In genomic region chr5:32170303-32171170, GRCh38 we compare ENCODE assay signal across 9 cellular contexts. TPM values are rescaled to one million over a fixed set of nuclear protein-coding genes. Genes with fewer than 3 reads are reported as not detected.
DNase-seq lines count a peak whose midpoint lies in the region; ATAC-seq and TF ChIP-seq lines count a peak whose summit lies in the region.
"Had no signal": no experiment of that assay in that cellular context is flagged by ENCODE, and none has a peak within 500 bp of the region (broad histone marks: within the 10 kb centered on the region; RNA-seq: fewer than 3 reads in every experiment).

No MANE protein-coding gene starts in this region.

- H2AK5ac ChIP-seq in mesenchymal stem cell (ENCODE audit: low read length, severe bottlenecking): no peak overlapping the region

- H3K27me3 ChIP-seq in adipocyte (replicated peaks; ENCODE audit: control insufficient read depth, insufficient read depth, low read length) (no peaks in the 10 kb centered on the region), mesenchymal stem cell (ENCODE audit: control insufficient read depth in 1 of 2, insufficient read depth in 1 of 2, low read length in 2 of 2) (no peaks in the 10 kb centered on the region), testis (no peaks in the 10 kb centered on the region)
- H3K27me3 ChIP-seq: upper lobe of right lung had no signal

- no peak for TF ChIP-seq POLR2A in testis (IDR thresholded peaks at IDR 0.05)

- intact Hi-C loops in testis (cut with DNase I; ENCODE audit: low total_unique reads): no loop called here

- H3K4me3 ChIP-seq in AG10803 (ENCODE audit: low read length) (no peak overlapping the region), HFF-Myc (replicated peaks; ENCODE audit: low read depth, low read length) (peak overlapping the region; percentile 64), adipocyte (ENCODE audit: low read length) (peak overlapping the region; percentile 98), mesenchymal stem cell (ENCODE audit: insufficient read depth in 1 of 2, low read depth in 1 of 2, low read length in 2 of 2) (peak overlapping the region in 1 of 2 experiments; percentile 90), testis (no peak overlapping the region)

- peaks cover 53% of the 10 kb centered on the region for H3K36me3 ChIP-seq in adipocyte (ENCODE audit: control insufficient read depth, insufficient read depth, low read length, severe bottlenecking)
- H3K36me3 ChIP-seq in mesenchymal stem cell (ENCODE audit: control insufficient read depth in 1 of 2, insufficient read depth in 2 of 2, low read depth in 1 of 2, low read length in 2 of 2): peaks cover 7 to 58% of the 10 kb centered on the region in 2 experiments
- H3K36me3 ChIP-seq in testis (ENCODE audit: low read depth, missing control alignments): no peaks in the 10 kb centered on the region

- H3K4me2 ChIP-seq in mesenchymal stem cell (ENCODE audit: low read length, poor library complexity, severe bottlenecking): peak overlapping the region; percentile 29

- H3K4me1 ChIP-seq in adipocyte (ENCODE audit: control insufficient read depth, insufficient read depth, low read length): peaks cover 61% of the 10 kb centered on the region
- H3K4me1 ChIP-seq in mesenchymal stem cell (ENCODE audit: control insufficient read depth, insufficient read depth, low read depth, low read length): peaks cover 1% of the 10 kb centered on the region
- H3K4me1 ChIP-seq in testis: peaks cover 44% of the 10 kb centered on the region

- DNase-seq in AG10803 (ENCODE audit: low read depth) (peak; percentile 90), HFF-Myc (ENCODE audit: extremely low read depth, low read depth) (peak; percentile 97), adipocyte (ENCODE audit: low read depth) (peak; percentile 95), mesenchymal stem cell (peak; percentile 46), UCSD-AML1 (lab: John Stamatoyannopoulos, UW; ENCODE audit: unreplicated experiment) (no peak), testis (no peak)
- DNase-seq: upper lobe of right lung had no signal

- H3K4ac ChIP-seq in mesenchymal stem cell (ENCODE audit: low read depth in 1 of 2, low read length in 2 of 2): no peak overlapping the region

- no peak overlapping the region for H2BK5ac ChIP-seq in mesenchymal stem cell (ENCODE audit: low read depth, low read length, poor library complexity, severe bottlenecking)

- H3K9ac ChIP-seq in adipocyte (ENCODE audit: low read length) (peak overlapping the region; percentile 100), mesenchymal stem cell (ENCODE audit: low read length) (peak overlapping the region; percentile 99)

- H2BK12ac ChIP-seq in mesenchymal stem cell (ENCODE audit: low read length in 2 of 2): no peak overlapping the region

- H3K27ac ChIP-seq in mesenchymal stem cell (ENCODE audit: low read length, poor library complexity, severe bottlenecking) (no peak overlapping the region), testis (peak overlapping the region in 1 of 2 donors; percentile 100)
- H3K27ac ChIP-seq: upper lobe of right lung had no signal

- H3K14ac ChIP-seq in mesenchymal stem cell (ENCODE audit: low read length in 2 of 2): no peak overlapping the region

- peak overlapping the region in 1 of 2 experiments; percentile 34 for H3K18ac ChIP-seq in mesenchymal stem cell (ENCODE audit: low read depth in 1 of 2, low read length in 2 of 2)

- ATAC-seq in GM18909 (IDR thresholded peaks at IDR 0.05; ENCODE audit: poor library complexity, unreplicated experiment): no peak
- no peak for ATAC-seq in HG02623 (IDR thresholded peaks at IDR 0.05; ENCODE audit: unreplicated experiment)
- ATAC-seq: upper lobe of right lung had no signal

- H3K9me3 ChIP-seq in adipocyte (ENCODE audit: control insufficient read depth, low read length) (no peaks in the 10 kb centered on the region), mesenchymal stem cell (ENCODE audit: control insufficient read depth, low read length) (no peaks in the 10 kb centered on the region), testis (no peaks in the 10 kb centered on the region)
- H3K9me3 ChIP-seq: upper lobe of right lung had no signal

- H3K79me1 ChIP-seq in mesenchymal stem cell (replicated peaks; ENCODE audit: low read length, poor library complexity, severe bottlenecking): peaks cover 2% of the 10 kb centered on the region

- peak overlapping the region in 1 of 2 experiments; percentile 83 for H3K23ac ChIP-seq in mesenchymal stem cell (ENCODE audit: low read length in 2 of 2)

- no peak overlapping the region for H2BK15ac ChIP-seq in mesenchymal stem cell (ENCODE audit: low read depth, poor library complexity, severe bottlenecking)

- no peak overlapping the region for H4K8ac ChIP-seq in mesenchymal stem cell (ENCODE audit: low read length)

- no peak overlapping the region for H2AFZ ChIP-seq in mesenchymal stem cell (ENCODE audit: low read depth, low read length)

- no peak overlapping the region for H2BK120ac ChIP-seq in mesenchymal stem cell (ENCODE audit: low read depth, low read length)

- 54% methylated on average over 3 of the region's 5 CpGs for WGBS in mesenchymal stem cell
- 71 to 76% methylated on average over 5 of the region's 5 CpGs for WGBS in testis, 2 donors

- TF ChIP-seq CTCF in AG10803 (conservative IDR thresholded peaks at IDR 0.05; ENCODE audit: low read length) (no peak), HFF-Myc (IDR thresholded peaks at IDR 0.05; ENCODE audit: low read depth, low read length, missing control alignments) (no peak), testis (IDR thresholded peaks at IDR 0.05) (no peak)

- H4K91ac ChIP-seq in mesenchymal stem cell (ENCODE audit: low read length): no peak overlapping the region

RNA-seq across cellular contexts. Expression of gene GOLPH3, which starts 3.6 kb away (rescaled TPM):
- 85.7 TPM for polyA plus RNA-seq in mesenchymal stem cell (2013, experiment 1 of 2)
- 89.2 TPM for polyA plus RNA-seq in mesenchymal stem cell (2013, experiment 2 of 2)
- total RNA-seq in testis: 100 to 1,000 TPM in 1 of 2 donors, 10 to 100 TPM in 1; 88.7 to 102 TPM
- 54.2 TPM for polyA plus RNA-seq in testis (ENCODE audit: insufficient read depth, low read depth, low replicate concordance)

Comparison
In these comparisons a context has a peak if more than half of its experiments do, and no peak if none do; other contexts are left out.
1. DNase-seq: peak in AG10803 (single experiment), HFF-Myc (single experiment), adipocyte (single experiment) and mesenchymal stem cell (single experiment); none in UCSD-AML1 (single experiment) and testis (single experiment).
2. H3K4me3 ChIP-seq: peak in HFF-Myc (single experiment) and adipocyte (single experiment); none in AG10803 (single experiment) and testis (0 of 2).